In the genomic region with DNA sequence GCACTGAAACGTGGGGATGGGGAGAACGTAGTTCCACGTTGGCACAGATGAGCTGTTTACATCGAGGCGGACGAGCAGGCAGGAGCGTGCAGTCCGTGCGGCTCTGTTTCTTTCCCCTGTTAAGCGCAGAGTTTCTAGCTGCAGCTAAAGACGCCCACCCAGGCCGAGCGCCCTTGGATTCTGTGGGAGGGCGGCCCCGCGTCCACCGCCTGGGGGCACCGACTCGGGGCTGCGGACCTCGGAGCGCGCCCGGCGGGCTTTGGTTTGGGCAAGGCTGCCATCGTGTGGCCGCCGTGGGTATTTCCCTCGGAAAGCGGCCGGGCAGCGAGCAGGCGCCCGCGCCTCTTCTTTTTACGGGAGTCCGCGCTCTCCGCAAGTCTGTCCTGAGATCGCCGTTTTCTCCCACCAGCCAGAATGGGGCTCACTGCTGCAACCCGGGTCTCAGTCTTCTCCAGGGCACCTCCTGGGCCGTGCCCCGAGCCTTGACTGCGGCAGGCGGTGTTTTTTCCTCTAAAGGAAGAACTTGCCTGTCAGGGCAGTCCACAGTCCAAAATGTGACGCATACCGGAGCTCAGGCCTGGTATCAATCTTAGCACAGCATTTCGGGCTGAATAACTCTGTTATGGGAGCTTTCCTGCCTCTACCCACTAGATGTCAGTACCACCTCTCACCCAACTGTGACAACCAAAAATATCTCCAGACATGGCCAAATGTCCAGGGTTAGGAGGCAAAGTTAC, we compare ENCODE assay signal across 8 cellular contexts.
DNase-seq lines count a peak whose midpoint lies in the region; ATAC-seq and TF ChIP-seq lines count a peak whose summit lies in the region.

No MANE protein-coding gene starts in this region.

- ATAC-seq in GM18498 (IDR thresholded peaks at IDR 0.05; ENCODE audit: unreplicated experiment) (peak; percentile 95), HG02938 (IDR thresholded peaks at IDR 0.05; ENCODE audit: unreplicated experiment) (peak; percentile 86)

- H3K27ac ChIP-seq in 22Rv1: no peak overlapping the region
- no peak overlapping the region for H3K27ac ChIP-seq in mucosa of rectum (ENCODE audit: low read depth in 2 of 2, low read length in 2 of 2)

- no peaks in the 10 kb centered on the region for H3K9me3 ChIP-seq in mucosa of rectum (ENCODE audit: control insufficient read depth in 2 of 2, low read length in 2 of 2)

- H3K4me1 ChIP-seq in mucosa of rectum (ENCODE audit: control insufficient read depth in 2 of 2, insufficient read depth in 2 of 2, low read length in 2 of 2): peaks cover 0 to 4% of the 10 kb centered on the region in 2 donors

- peak overlapping the region; percentile 56 for H3K4me3 ChIP-seq in epithelial cell of proximal tubule (ENCODE audit: low read depth, low read length)
- H3K4me3 ChIP-seq in mucosa of rectum (ENCODE audit: low read length in 2 of 2): peak overlapping the region; percentile 33 to 50

- peak; percentile 40 for DNase-seq in NCI-H345 (lab: John Stamatoyannopoulos, UW)
- DNase-seq in activated T-cell treated with anti-CD3 and anti-CD28 coated beads for 1 hour (ENCODE audit: low read depth): peak; percentile 50
- DNase-seq in epithelial cell of proximal tubule (ENCODE audit: low read depth): peak; percentile 55
- peak; percentile 21 for DNase-seq in stimulated activated CD8-positive, alpha-beta memory T cell treated with anti-CD3 and anti-CD28 coated beads, Interleukin-7, amount 100 ng/mL, for 24 hours (ENCODE audit: low read depth)

- H3K27me3 ChIP-seq in mucosa of rectum (ENCODE audit: control insufficient read depth in 2 of 2, insufficient read depth in 2 of 2, low read length in 2 of 2): peaks cover 7 to 10% of the 10 kb centered on the region in 2 donors

- no peaks in the 10 kb centered on the region for H3K36me3 ChIP-seq in mucosa of rectum (ENCODE audit: control insufficient read depth in 2 of 2, insufficient read depth in 2 of 2, low read length in 2 of 2)

- H3K9ac ChIP-seq in mucosa of rectum (ENCODE audit: low read depth in 1 of 2, low read length in 2 of 2): no peak overlapping the region

- TF ChIP-seq CTCF in 22Rv1 (IDR thresholded peaks at IDR 0.05) (peak; percentile 94), epithelial cell of proximal tubule (conservative IDR thresholded peaks at IDR 0.05; ENCODE audit: low read depth, low read length) (peak; percentile 49)
